1 cellular context compared by ENCODE assay signal in genomic region chr2:111168528-111168929, GRCh38.
TF ChIP-seq lines count a peak whose summit lies in the region.

No MANE protein-coding gene starts in this region.

TF ChIP-seq in K562, 482 proteins besides CTCF, POLR2A, EP300 and RAD21 (continued from another document and continues in another):
- TF ChIP-seq, protein P1, sequence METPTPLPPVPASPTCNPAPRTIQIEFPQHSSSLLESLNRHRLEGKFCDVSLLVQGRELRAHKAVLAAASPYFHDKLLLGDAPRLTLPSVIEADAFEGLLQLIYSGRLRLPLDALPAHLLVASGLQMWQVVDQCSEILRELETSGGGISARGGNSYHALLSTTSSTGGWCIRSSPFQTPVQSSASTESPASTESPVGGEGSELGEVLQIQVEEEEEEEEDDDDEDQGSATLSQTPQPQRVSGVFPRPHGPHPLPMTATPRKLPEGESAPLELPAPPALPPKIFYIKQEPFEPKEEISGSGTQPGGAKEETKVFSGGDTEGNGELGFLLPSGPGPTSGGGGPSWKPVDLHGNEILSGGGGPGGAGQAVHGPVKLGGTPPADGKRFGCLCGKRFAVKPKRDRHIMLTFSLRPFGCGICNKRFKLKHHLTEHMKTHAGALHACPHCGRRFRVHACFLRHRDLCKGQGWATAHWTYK (CRISPR knock-in tag; IDR thresholded peaks at IDR 0.05) = no peak
- TF ChIP-seq E2F5 (CRISPR knock-in tag; IDR thresholded peaks at IDR 0.05) = no peak
- TF ChIP-seq MCM7 (IDR thresholded peaks at IDR 0.05) = no peak
- no peak for TF ChIP-seq ZNF668 (CRISPR knock-in tag; IDR thresholded peaks at IDR 0.05)
- peak; percentile 75 for TF ChIP-seq BHLHE40 (IDR thresholded peaks at IDR 0.05; ENCODE audit: low read length)
- peak; percentile 39; the same call in 1 of the 2 replicates for TF ChIP-seq ESRRA (IDR thresholded peaks at IDR 0.05; ENCODE audit: borderline replicate concordance, low read depth)
- TF ChIP-seq MYC (IDR thresholded peaks at IDR 0.05; ENCODE audit: low read depth, low read length) = peak; percentile 33; the same call in 1 of the 2 replicates
- TF ChIP-seq MYC (CRISPR knock-in tag; IDR thresholded peaks at IDR 0.05; ENCODE audit: borderline replicate concordance, low read depth) = no peak
- no peak for TF ChIP-seq ZNF146 (CRISPR knock-in tag; IDR thresholded peaks at IDR 0.05; ENCODE audit: unreplicated experiment)
- no peak for TF ChIP-seq PPARD (CRISPR knock-in tag; IDR thresholded peaks at IDR 0.05)
- TF ChIP-seq SREBF2 (CRISPR knock-in tag; IDR thresholded peaks at IDR 0.05) = no peak
- peak; percentile 71 for TF ChIP-seq SOX6 (IDR thresholded peaks at IDR 0.05)
- TF ChIP-seq MCM3 (IDR thresholded peaks at IDR 0.05) = no peak
- TF ChIP-seq TCF3 (CRISPR knock-in tag; IDR thresholded peaks at IDR 0.05) = peak; percentile 72
- peak; percentile 42; the same call in 1 of the 2 replicates for TF ChIP-seq EP400 (IDR thresholded peaks at IDR 0.05)
- TF ChIP-seq ZNF589 (CRISPR knock-in tag; IDR thresholded peaks at IDR 0.05; ENCODE audit: low read depth) = no peak
- peak; percentile 62 for TF ChIP-seq CTBP1 (IDR thresholded peaks at IDR 0.05; ENCODE audit: borderline replicate concordance)
- peak; percentile 93 for TF ChIP-seq MEIS2 (IDR thresholded peaks at IDR 0.05; ENCODE audit: partially characterized antibody)
- peak; percentile 2 for TF ChIP-seq FOS (IDR thresholded peaks at IDR 0.05; ENCODE audit: extremely low read depth, insufficient read length)
- peak; percentile 61 for TF ChIP-seq DACH1 (IDR thresholded peaks at IDR 0.05; ENCODE audit: partially characterized antibody)
- no peak for TF ChIP-seq E2F3 (CRISPR knock-in tag; IDR thresholded peaks at IDR 0.05)
- TF ChIP-seq ZNF518B (CRISPR knock-in tag; IDR thresholded peaks at IDR 0.05) = no peak
- no peak for TF ChIP-seq PYGO2 (tag; IDR thresholded peaks at IDR 0.05)
- TF ChIP-seq, protein P2, sequence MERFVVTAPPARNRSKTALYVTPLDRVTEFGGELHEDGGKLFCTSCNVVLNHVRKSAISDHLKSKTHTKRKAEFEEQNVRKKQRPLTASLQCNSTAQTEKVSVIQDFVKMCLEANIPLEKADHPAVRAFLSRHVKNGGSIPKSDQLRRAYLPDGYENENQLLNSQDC (CRISPR knock-in tag; IDR thresholded peaks at IDR 0.05) = no peak
- no peak for TF ChIP-seq CEBPB (tag; IDR thresholded peaks at IDR 0.05)
- TF ChIP-seq BRD9 (IDR thresholded peaks at IDR 0.05; ENCODE audit: low read depth, partially characterized antibody) = no peak
- no peak for TF ChIP-seq GATAD2A (IDR thresholded peaks at IDR 0.05)
- peak; percentile 86 for TF ChIP-seq NFE2L1 (tag; IDR thresholded peaks at IDR 0.05; ENCODE audit: borderline replicate concordance, low read depth)
- peak in 1 of 2 experiments; percentile 27; a peak in 1 of 4 replicates for TF ChIP-seq MLLT1 (IDR thresholded peaks at IDR 0.05)
- TF ChIP-seq, protein P3, sequence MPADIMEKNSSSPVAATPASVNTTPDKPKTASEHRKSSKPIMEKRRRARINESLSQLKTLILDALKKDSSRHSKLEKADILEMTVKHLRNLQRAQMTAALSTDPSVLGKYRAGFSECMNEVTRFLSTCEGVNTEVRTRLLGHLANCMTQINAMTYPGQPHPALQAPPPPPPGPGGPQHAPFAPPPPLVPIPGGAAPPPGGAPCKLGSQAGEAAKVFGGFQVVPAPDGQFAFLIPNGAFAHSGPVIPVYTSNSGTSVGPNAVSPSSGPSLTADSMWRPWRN (IDR thresholded peaks at IDR 0.05; ENCODE audit: low read depth) = no peak
- TF ChIP-seq, protein P4, sequence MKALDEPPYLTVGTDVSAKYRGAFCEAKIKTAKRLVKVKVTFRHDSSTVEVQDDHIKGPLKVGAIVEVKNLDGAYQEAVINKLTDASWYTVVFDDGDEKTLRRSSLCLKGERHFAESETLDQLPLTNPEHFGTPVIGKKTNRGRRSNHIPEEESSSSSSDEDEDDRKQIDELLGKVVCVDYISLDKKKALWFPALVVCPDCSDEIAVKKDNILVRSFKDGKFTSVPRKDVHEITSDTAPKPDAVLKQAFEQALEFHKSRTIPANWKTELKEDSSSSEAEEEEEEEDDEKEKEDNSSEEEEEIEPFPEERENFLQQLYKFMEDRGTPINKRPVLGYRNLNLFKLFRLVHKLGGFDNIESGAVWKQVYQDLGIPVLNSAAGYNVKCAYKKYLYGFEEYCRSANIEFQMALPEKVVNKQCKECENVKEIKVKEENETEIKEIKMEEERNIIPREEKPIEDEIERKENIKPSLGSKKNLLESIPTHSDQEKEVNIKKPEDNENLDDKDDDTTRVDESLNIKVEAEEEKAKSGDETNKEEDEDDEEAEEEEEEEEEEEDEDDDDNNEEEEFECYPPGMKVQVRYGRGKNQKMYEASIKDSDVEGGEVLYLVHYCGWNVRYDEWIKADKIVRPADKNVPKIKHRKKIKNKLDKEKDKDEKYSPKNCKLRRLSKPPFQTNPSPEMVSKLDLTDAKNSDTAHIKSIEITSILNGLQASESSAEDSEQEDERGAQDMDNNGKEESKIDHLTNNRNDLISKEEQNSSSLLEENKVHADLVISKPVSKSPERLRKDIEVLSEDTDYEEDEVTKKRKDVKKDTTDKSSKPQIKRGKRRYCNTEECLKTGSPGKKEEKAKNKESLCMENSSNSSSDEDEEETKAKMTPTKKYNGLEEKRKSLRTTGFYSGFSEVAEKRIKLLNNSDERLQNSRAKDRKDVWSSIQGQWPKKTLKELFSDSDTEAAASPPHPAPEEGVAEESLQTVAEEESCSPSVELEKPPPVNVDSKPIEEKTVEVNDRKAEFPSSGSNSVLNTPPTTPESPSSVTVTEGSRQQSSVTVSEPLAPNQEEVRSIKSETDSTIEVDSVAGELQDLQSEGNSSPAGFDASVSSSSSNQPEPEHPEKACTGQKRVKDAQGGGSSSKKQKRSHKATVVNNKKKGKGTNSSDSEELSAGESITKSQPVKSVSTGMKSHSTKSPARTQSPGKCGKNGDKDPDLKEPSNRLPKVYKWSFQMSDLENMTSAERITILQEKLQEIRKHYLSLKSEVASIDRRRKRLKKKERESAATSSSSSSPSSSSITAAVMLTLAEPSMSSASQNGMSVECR (CRISPR knock-in tag; IDR thresholded peaks at IDR 0.05) = no peak
- no peak for TF ChIP-seq SETDB1 (IDR thresholded peaks at IDR 0.05; ENCODE audit: low read length)
- no peak for TF ChIP-seq MITF (IDR thresholded peaks at IDR 0.05)
- TF ChIP-seq TCF7 (IDR thresholded peaks at IDR 0.05; ENCODE audit: borderline replicate concordance) = peak; percentile 88; the same call in 1 of the 2 replicates
- 0 out of 4 replicates have a peak, but pooled peaks of 1 of the 2 experiments have one; percentile 41 for TF ChIP-seq ARNT (IDR thresholded peaks at IDR 0.05)
- peak; percentile 88 for TF ChIP-seq LEF1 (IDR thresholded peaks at IDR 0.05)
- TF ChIP-seq, protein P5, sequence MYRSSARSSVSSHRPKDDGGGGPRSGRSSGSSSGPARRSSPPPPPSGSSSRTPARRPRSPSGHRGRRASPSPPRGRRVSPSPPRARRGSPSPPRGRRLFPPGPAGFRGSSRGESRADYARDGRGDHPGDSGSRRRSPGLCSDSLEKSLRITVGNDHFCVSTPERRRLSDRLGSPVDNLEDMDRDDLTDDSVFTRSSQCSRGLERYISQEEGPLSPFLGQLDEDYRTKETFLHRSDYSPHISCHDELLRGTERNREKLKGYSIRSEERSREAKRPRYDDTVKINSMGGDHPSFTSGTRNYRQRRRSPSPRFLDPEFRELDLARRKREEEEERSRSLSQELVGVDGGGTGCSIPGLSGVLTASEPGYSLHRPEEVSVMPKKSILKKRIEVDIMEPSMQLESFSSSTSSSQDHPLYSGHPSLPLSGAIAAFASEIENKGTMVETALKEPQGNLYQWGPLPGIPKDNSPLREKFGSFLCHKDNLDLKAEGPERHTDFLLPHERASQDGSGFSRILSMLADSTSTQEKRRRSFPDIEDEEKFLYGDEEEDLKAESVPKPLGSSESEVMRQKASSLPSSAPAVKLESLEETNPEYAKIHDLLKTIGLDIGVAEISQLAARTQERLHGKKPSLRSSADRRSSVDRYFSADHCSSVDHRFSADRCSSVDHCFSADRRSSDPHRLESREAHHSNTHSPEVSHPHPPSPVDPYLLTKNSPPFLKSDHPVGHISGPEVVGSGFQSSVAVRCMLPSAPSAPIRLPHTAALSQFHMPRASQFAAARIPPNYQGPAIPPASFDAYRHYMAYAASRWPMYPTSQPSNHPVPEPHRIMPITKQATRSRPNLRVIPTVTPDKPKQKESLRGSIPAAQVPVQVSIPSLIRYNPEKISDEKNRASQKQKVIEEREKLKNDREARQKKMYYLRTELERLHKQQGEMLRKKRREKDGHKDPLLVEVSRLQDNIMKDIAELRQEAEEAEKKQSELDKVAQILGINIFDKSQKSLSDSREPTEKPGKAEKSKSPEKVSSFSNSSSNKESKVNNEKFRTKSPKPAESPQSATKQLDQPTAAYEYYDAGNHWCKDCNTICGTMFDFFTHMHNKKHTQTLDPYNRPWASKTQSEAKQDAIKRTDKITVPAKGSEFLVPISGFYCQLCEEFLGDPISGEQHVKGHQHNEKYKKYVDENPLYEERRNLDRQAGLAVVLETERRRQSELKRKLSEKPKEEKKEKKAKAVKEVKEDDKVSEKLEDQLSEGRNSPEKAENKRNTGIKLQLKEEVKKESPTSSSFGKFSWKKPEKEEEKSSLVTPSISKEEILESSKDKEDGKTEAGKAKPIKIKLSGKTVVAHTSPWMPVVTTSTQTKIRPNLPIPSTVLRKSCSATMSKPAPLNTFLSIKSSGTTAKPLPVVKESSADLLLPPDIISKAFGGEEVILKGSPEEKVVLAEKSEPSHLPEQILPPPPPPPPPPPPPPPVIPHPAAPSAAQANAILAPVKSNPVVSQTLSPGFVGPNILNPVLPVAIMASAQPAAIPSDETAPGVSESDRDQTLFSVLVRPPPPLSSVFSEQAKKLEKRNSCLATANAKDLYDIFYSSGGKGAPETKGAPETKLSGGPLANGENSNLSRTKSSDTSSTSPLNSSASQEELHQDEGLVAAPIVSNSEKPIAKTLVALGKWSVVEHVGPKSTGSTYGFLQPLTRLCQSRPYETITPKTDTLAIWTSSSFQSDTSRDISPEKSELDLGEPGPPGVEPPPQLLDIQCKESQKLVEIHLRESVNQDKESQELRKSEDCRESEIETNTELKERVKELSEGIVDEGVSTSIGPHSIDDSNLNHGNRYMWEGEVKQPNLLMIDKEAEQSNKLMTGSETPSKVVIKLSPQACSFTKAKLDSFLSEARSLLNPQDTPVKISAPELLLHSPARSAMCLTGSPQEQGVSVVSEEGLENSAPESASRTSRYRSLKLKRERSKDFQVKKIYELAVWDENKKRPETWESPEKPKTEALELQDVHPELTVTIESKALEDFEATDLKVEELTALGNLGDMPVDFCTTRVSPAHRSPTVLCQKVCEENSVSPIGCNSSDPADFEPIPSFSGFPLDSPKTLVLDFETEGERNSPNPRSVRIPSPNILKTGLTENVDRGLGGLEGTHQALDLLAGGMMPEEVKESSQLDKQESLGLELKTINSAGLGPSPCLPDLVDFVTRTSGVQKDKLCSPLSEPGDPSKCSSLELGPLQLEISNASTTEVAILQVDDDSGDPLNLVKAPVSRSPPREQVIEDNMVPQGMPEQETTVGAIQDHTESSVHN (IDR thresholded peaks at IDR 0.05; ENCODE audit: borderline replicate concordance in 1 of 2, low read depth in 1 of 2) = no peak
- peak; percentile 34; the same call in 1 of the 2 replicates for TF ChIP-seq BCOR (IDR thresholded peaks at IDR 0.05)
- TF ChIP-seq SMARCA4 (IDR thresholded peaks at IDR 0.05) = peak; percentile 87
